ENCODE assay signal across 25 cellular contexts in the genomic region with DNA sequence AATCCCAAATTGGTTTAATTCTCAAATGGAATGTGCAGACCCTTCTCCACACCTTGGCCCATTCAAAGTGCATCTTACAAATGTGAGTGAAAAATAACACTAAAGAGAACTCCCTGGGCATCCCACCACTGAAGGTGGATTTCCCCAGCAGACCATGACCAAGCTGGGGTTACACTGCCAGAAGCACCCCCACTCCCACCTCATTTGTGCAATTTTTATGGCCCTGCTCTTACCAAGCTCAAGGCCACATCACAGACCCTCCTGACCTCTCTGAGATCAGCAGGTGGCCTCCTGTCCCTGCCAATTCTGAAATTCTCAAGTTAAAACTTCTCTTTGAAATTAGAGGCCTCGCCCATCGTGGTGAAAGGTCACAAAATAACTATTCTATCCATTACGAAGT. TPM values are rescaled to one million over a fixed set of nuclear protein-coding genes. Genes with fewer than 3 reads are reported as not detected.
"Had no signal": no experiment of that assay in that cellular context is flagged by ENCODE, and none has a peak within 500 bp of the region (broad histone marks: within the 10 kb centered on the region; RNA-seq: fewer than 3 reads in every experiment).

No MANE protein-coding gene starts in this region.

- H3K4me3 ChIP-seq: breast epithelium, colonic mucosa, dorsolateral prefrontal cortex, esophagus muscularis mucosa, gastrocnemius medialis, pancreas, psoas muscle, transverse colon had no signal

- H3K27me3 ChIP-seq: breast epithelium, colonic mucosa, dorsolateral prefrontal cortex, esophagus muscularis mucosa, gastrocnemius medialis, pancreas, transverse colon had no signal

- DNase-seq: activated CD4-positive, alpha-beta T cell treated with anti-CD3 and anti-CD28 coated beads, Interleukin-2, amount 10 ng/mL, durations not matched to agents 7 days and 5 days; activated CD4-positive, CD25-positive, alpha-beta regulatory T cell treated with anti-CD3 and anti-CD28 coated beads, Interleukin-2, amount 50 U/mL, for 72 hours; activated CD8-positive, alpha-beta memory T cell treated with anti-CD3 and anti-CD28 coated beads for 24 hours; activated CD8-positive, alpha-beta memory T cell treated with anti-CD3 and anti-CD28 coated beads, Interleukin-2, amount 50 U/mL, for 4 hours; activated naive CD4-positive, alpha-beta T cell treated with Interleukin-2 at 50 U/mL for 16 hours; activated T-cell treated with anti-CD3 and anti-CD28 coated beads, Interleukin-2, amount 50 U/mL, for 4 hours; aorta; colonic mucosa; dorsolateral prefrontal cortex; gastrocnemius medialis; hippocampal formation; left ventricle myocardium superior; mammary epithelial cell; midbrain; pancreas; psoas muscle; right cardiac atrium; stimulated activated CD4-positive, alpha-beta T cell treated with anti-CD3 and anti-CD28 coated beads, Interleukin-4, amount 100 ng/mL, for 24 hours; transverse colon; WERI-Rb-1 had no signal

- H3K4me1 ChIP-seq: breast epithelium, colonic mucosa, pancreas, psoas muscle, transverse colon had no signal

- ATAC-seq: activated T-cell treated with anti-CD3 and anti-CD28 coated beads, Interleukin-2, amount 50 U/mL, for 4 hours; gastrocnemius medialis; left ventricle myocardium superior; pancreas; psoas muscle; right cardiac atrium had no signal

- H3K27ac Mint-ChIP-seq: activated CD4-positive, alpha-beta T cell treated with anti-CD3 and anti-CD28 coated beads, Interleukin-2, amount 10 ng/mL, durations not matched to agents 7 days and 5 days; nephron had no signal

- H3K9me3 Mint-ChIP-seq: activated CD4-positive, alpha-beta T cell treated with anti-CD3 and anti-CD28 coated beads, Interleukin-2, amount 10 ng/mL, durations not matched to agents 7 days and 5 days; activated T-cell treated with anti-CD3 and anti-CD28 coated beads, Interleukin-2, amount 50 U/mL, for 4 hours; central memory CD8-positive, alpha-beta T cell; nephron had no signal

- H3K36me3 ChIP-seq: breast epithelium, colonic mucosa, transverse colon had no signal

- H3K27ac ChIP-seq: breast epithelium, colonic mucosa, dorsolateral prefrontal cortex, esophagus muscularis mucosa, gastrocnemius medialis, pancreas, psoas muscle, transverse colon, WERI-Rb-1 had no signal

- H3K4me3 Mint-ChIP-seq: activated CD4-positive, alpha-beta T cell treated with anti-CD3 and anti-CD28 coated beads, Interleukin-2, amount 10 ng/mL, durations not matched to agents 7 days and 5 days; activated T-cell treated with anti-CD3 and anti-CD28 coated beads, Interleukin-2, amount 50 U/mL, for 4 hours; central memory CD8-positive, alpha-beta T cell; nephron had no signal

- H3K4me1 Mint-ChIP-seq: activated CD4-positive, alpha-beta T cell treated with anti-CD3 and anti-CD28 coated beads, Interleukin-2, amount 10 ng/mL, durations not matched to agents 7 days and 5 days; nephron had no signal

- H3K9me3 ChIP-seq: breast epithelium, colonic mucosa, esophagus muscularis mucosa, gastrocnemius medialis, pancreas, psoas muscle, transverse colon had no signal

- H3K27me3 Mint-ChIP-seq: activated CD4-positive, alpha-beta T cell treated with anti-CD3 and anti-CD28 coated beads, Interleukin-2, amount 10 ng/mL, durations not matched to agents 7 days and 5 days; central memory CD8-positive, alpha-beta T cell had no signal

RNA-seq across cellular contexts. Expression of a gene that starts 21.6 kb away (rescaled TPM):
- total RNA-seq: activated CD4-positive, alpha-beta T cell treated with anti-CD3 and anti-CD28 coated beads, Interleukin-2, amount 10 ng/mL, durations not matched to agents 7 days and 5 days; activated T-cell treated with anti-CD3 and anti-CD28 coated beads, Interleukin-2, amount 50 U/mL, for 4 hours; colonic mucosa; gastrocnemius medialis; psoas muscle; temporal lobe; transverse colon had no signal
- polyA plus RNA-seq: psoas muscle had no signal
